Comparison of ENCODE assay signal across 21 cellular contexts in genomic region chr20:12287575-12287974, GRCh38.
DNase-seq lines count a peak whose midpoint lies in the region; ATAC-seq and TF ChIP-seq lines count a peak whose summit lies in the region.
"Had no signal": no experiment of that assay in that cellular context is flagged by ENCODE, and none has a peak within 500 bp of the region (broad histone marks: within the 10 kb centered on the region; RNA-seq: fewer than 3 reads in every experiment).

No MANE protein-coding gene starts in this region.

- no peaks in the 10 kb centered on the region for H3K4me1 ChIP-seq in prostate gland (replicated peaks)
- H3K4me1 ChIP-seq: HAP-1, thyroid gland had no signal

- no peak overlapping the region for H3K4me3 ChIP-seq in astrocyte of the cerebellum (ENCODE audit: low read depth, low read length)
- H3K4me3 ChIP-seq in prostate gland, result no peak overlapping the region
- H3K4me3 ChIP-seq: HAP-1, skin epidermis, thyroid gland had no signal

- ATAC-seq in HG03045 (IDR thresholded peaks at IDR 0.05; ENCODE audit: unreplicated experiment), result no peak
- ATAC-seq: activated CD8-positive, alpha-beta memory T cell treated with anti-CD3 and anti-CD28 coated beads, Interleukin-2, amount 10 ng/mL, durations not matched to agents 7 days and 5 days; left lobe of liver; stimulated activated naive CD8-positive, alpha-beta T cell treated with anti-CD3 and anti-CD28 coated beads, Interleukin-15, Interleukin-2, amounts not matched to agents 100 U/mL and 50 U/mL, for 24 hours; T-cell had no signal

- TF ChIP-seq CTCF in astrocyte of the cerebellum (IDR thresholded peaks at IDR 0.05; ENCODE audit: low read depth, low read length, missing control alignments), result peak; percentile 10
- peak in 1 of 4 experiments; percentile 15 for TF ChIP-seq CTCF in prostate gland (IDR thresholded peaks at IDR 0.05)

- peak overlapping the region in 1 of 2 donors; percentile 24 for H3K27ac ChIP-seq in prostate gland
- H3K27ac ChIP-seq: thyroid gland had no signal

- DNase-seq in HT-29 (ENCODE audit: low spot score) (peak; percentile 77), astrocyte of the cerebellum (ENCODE audit: low read depth) (no peak), iris pigment epithelial cell (ENCODE audit: low read depth) (peak; percentile 3), prostate gland (ENCODE audit: low spot score) (peak; percentile 14), NOMO-1 (lab: John Stamatoyannopoulos, UW; ENCODE audit: unreplicated experiment in 2 of 2) (no peak), DMS 273 (lab: John Stamatoyannopoulos, UW; ENCODE audit: unreplicated experiment) (no peak)
- DNase-seq: activated CD4-positive, alpha-beta T cell treated with anti-CD3 and anti-CD28 coated beads for 48 hours; activated CD8-positive, alpha-beta memory T cell treated with anti-CD3 and anti-CD28 coated beads, Interleukin-2, amount 10 ng/mL, durations not matched to agents 7 days and 5 days; CD4-positive, CD25-positive, alpha-beta regulatory T cell; DMS53; NCI-H146; NCI-H2171; NCI-H526; nephron progenitor cell; stimulated activated naive CD8-positive, alpha-beta T cell treated with anti-CD3 and anti-CD28 coated beads, Interleukin-15, Interleukin-2, amounts not matched to agents 100 U/mL and 50 U/mL, for 24 hours; T-cell; thyroid gland had no signal

- H3K36me3 ChIP-seq in prostate gland, result no peaks in the 10 kb centered on the region
- H3K36me3 ChIP-seq: HAP-1, thyroid gland had no signal

- 36% methylated on average over 2 of the region's 2 CpGs for WGBS in prostate gland

- in situ Hi-C loops in astrocyte of the cerebellum (cut with HindIII; ENCODE audit: low sequenced_read_pairs), result no loop called here

- H3K9me3 ChIP-seq in prostate gland, result no peaks in the 10 kb centered on the region
- H3K9me3 ChIP-seq: HAP-1, thyroid gland had no signal

- no peak for TF ChIP-seq POLR2A in prostate gland (IDR thresholded peaks at IDR 0.05)

- no peaks in the 10 kb centered on the region for H3K27me3 ChIP-seq in prostate gland (replicated peaks; ENCODE audit: insufficient read depth)
- H3K27me3 ChIP-seq: thyroid gland had no signal

- intact Hi-C loops in prostate gland (cut with DNase I), result no loop called here

Comparison
In these comparisons a context has a peak if more than half of its experiments do, and no peak if none do; other contexts are left out.
1. DNase-seq: peak in HT-29 (single experiment), iris pigment epithelial cell (single experiment) and prostate gland (single experiment); none in astrocyte of the cerebellum (single experiment), NOMO-1 (0 of 2) and DMS 273 (single experiment).